25 cellular contexts compared by ENCODE assay signal in genomic region chr1:220997791-220998190, GRCh38.
"Had no signal": no experiment of that assay in that cellular context is flagged by ENCODE, and none has a peak within 500 bp of the region (broad histone marks: within the 10 kb centered on the region; RNA-seq: fewer than 3 reads in every experiment).

No MANE protein-coding gene starts in this region.

- DNase-seq: hippocampal formation; kidney glomerular epithelial cell; left cardiac atrium; lower lobe of right lung; mammary epithelial cell; mesenchymal stem cell; naive thymus-derived CD4-positive, alpha-beta T cell; ovary; right cardiac atrium; small intestine; spleen; stimulated activated CD4-positive, alpha-beta T cell treated with anti-CD3 and anti-CD28 coated beads, Interleukin-4, amount 100 ng/mL, for 4 hours; stimulated activated CD8-positive, alpha-beta memory T cell treated with anti-CD3 and anti-CD28 coated beads, Interleukin-4, amount 100 ng/mL, for 48 hours; stimulated activated naive CD4-positive, alpha-beta T cell treated with Interleukin-2 at 50 U/mL for 16 hours; stimulated activated naive CD8-positive, alpha-beta T cell treated with anti-CD3 and anti-CD28 coated beads, Interleukin-15, amount 100 ng/mL, for 72 hours; substantia nigra; uterus had no signal

- H3K27ac ChIP-seq: lower lobe of right lung, ovary, spleen, tibial nerve, uterus had no signal

- ATAC-seq: left cardiac atrium; left lobe of liver; lower lobe of right lung; naive thymus-derived CD4-positive, alpha-beta T cell; natural killer cell treated with Interleukin-12 subunit alpha and Interleukin-12 subunit beta and Interleukin-15 and Interleukin-18, amount 100 ng/mL, for 72 hours; right cardiac atrium; sciatic nerve; stimulated activated memory B cell treated with anti-CD40 and anti-IgM and Interleukin-4, amounts not matched to agents 10 μg/mL and 1 μg/mL and 100 μg/mL, for 72 hours; stimulated activated naive CD8-positive, alpha-beta T cell treated with anti-CD3 and anti-CD28 coated beads, Interleukin-15, amount 100 ng/mL, for 72 hours had no signal

- H3K9me3 ChIP-seq: lower lobe of right lung, ovary, spleen, uterus had no signal

- H3K36me3 ChIP-seq: lower lobe of right lung, ovary, spleen, tibial nerve, uterus had no signal

- H3K36me3 Mint-ChIP-seq: naive thymus-derived CD4-positive, alpha-beta T cell; natural killer cell treated with Interleukin-12 subunit alpha and Interleukin-12 subunit beta and Interleukin-15 and Interleukin-18, amount 100 ng/mL, for 72 hours; stimulated activated memory B cell treated with anti-CD40 and anti-IgM and Interleukin-4, amounts not matched to agents 10 μg/mL and 1 μg/mL and 100 μg/mL, for 72 hours; type B pancreatic cell had no signal

- H3K4me3 Mint-ChIP-seq: naive thymus-derived CD4-positive, alpha-beta T cell; natural killer cell treated with Interleukin-12 subunit alpha and Interleukin-12 subunit beta and Interleukin-15 and Interleukin-18, amount 100 ng/mL, for 72 hours; stimulated activated memory B cell treated with anti-CD40 and anti-IgM and Interleukin-4, amounts not matched to agents 10 μg/mL and 1 μg/mL and 100 μg/mL, for 72 hours; stimulated activated naive CD8-positive, alpha-beta T cell treated with anti-CD3 and anti-CD28 coated beads, Interleukin-15, amount 100 ng/mL, for 72 hours; type B pancreatic cell had no signal

- H3K9me3 Mint-ChIP-seq: natural killer cell treated with Interleukin-12 subunit alpha and Interleukin-12 subunit beta and Interleukin-15 and Interleukin-18, amount 100 ng/mL, for 72 hours; stimulated activated memory B cell treated with anti-CD40 and anti-IgM and Interleukin-4, amounts not matched to agents 10 μg/mL and 1 μg/mL and 100 μg/mL, for 72 hours had no signal

- H3K27me3 Mint-ChIP-seq: natural killer cell treated with Interleukin-12 subunit alpha and Interleukin-12 subunit beta and Interleukin-15 and Interleukin-18, amount 100 ng/mL, for 72 hours; stimulated activated memory B cell treated with anti-CD40 and anti-IgM and Interleukin-4, amounts not matched to agents 10 μg/mL and 1 μg/mL and 100 μg/mL, for 72 hours had no signal

- H3K4me1 Mint-ChIP-seq: naive thymus-derived CD4-positive, alpha-beta T cell; stimulated activated naive CD8-positive, alpha-beta T cell treated with anti-CD3 and anti-CD28 coated beads, Interleukin-15, amount 100 ng/mL, for 72 hours had no signal

- H3K27me3 ChIP-seq: ovary, spleen, tibial nerve, uterus had no signal

- H3K4me3 ChIP-seq: lower lobe of right lung, ovary, spleen, tibial nerve, uterus had no signal

- H3K4me1 ChIP-seq: lower lobe of right lung, uterus had no signal

- FAIRE-seq: keratinocyte, small intestine had no signal

- H3K27ac Mint-ChIP-seq: naive thymus-derived CD4-positive, alpha-beta T cell; natural killer cell treated with Interleukin-12 subunit alpha and Interleukin-12 subunit beta and Interleukin-15 and Interleukin-18, amount 100 ng/mL, for 72 hours; progenitor cell of endocrine pancreas; stimulated activated memory B cell treated with anti-CD40 and anti-IgM and Interleukin-4, amounts not matched to agents 10 μg/mL and 1 μg/mL and 100 μg/mL, for 72 hours; type B pancreatic cell had no signal
